ENCODE assay signal across 1 cellular context in the genomic region with DNA sequence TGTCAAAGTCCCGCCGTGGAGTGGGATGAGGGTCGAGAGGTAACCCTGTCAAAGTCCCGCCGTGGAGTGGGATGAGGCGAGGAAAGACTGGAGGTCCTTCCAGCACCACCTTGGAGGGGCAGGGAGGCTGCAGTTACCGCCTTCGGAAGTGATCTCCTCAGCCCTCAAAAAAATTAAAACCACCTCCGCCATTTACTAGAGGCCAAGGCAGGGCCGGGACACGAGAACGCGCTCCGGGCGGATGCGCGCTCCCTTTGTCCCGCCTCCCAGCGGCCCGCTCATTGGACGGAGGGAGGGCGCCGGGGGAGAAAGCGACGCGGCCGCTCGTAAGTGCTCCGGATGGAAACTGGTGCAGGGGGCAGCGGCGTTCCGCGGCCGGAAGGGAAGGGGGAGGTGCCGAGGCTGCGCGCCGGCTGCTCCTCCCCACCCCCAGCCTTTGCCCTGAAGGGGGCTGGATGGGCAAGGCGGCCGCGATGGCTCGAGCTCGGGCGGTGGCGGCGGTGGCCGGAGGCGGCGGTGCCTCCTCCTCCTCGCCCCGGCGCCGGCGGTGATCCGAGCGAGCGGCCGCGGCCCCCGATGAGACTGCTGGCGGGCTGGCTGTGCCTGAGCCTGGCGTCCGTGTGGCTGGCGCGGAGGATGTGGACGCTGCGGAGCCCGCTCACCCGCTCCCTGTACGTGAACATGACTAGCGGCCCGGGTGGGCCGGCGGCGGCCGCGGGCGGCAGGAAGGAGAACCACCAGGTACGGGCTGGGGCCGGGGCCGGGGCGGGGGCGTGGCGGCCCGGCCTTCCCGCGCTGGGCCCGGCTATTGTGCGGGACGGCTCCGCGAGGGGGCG.
TF ChIP-seq lines count a peak whose summit lies in the region.

A gene (plus strand): TSS at position 420 of the 836 bp plus-strand sequence. CDS start 157 bp downstream, at position 577.

TF ChIP-seq in K562, 482 proteins besides CTCF, POLR2A, EP300 and RAD21 (continued from another document and continues in another):
- TF ChIP-seq ESRRA (IDR thresholded peaks at IDR 0.05; ENCODE audit: borderline replicate concordance, low read depth) (peak; percentile 76), ARID2 (IDR thresholded peaks at IDR 0.05) (no peak), CREM (IDR thresholded peaks at IDR 0.05; ENCODE audit: low read depth) (peak; percentile 94), PML (IDR thresholded peaks at IDR 0.05; ENCODE audit: low read length) (peak; percentile 91), HIVEP1 (CRISPR knock-in tag; IDR thresholded peaks at IDR 0.05) (no peak; the same call in 1 of the 2 replicates), HDAC2 (IDR thresholded peaks at IDR 0.05) (peak; percentile 42; the same call in 1 of the 2 replicates), CEBPG (CRISPR knock-in tag; IDR thresholded peaks at IDR 0.05) (no peak), CEBPG (tag; conservative IDR thresholded peaks at IDR 0.05 in 1 of 2, IDR thresholded peaks at IDR 0.05 in 1 of 2) (no peak), NR2C2 (CRISPR knock-in tag; IDR thresholded peaks at IDR 0.05) (peak; percentile 80), NR2C2 (tag; IDR thresholded peaks at IDR 0.05) (peak; percentile 97), PTRF (tag; IDR thresholded peaks at IDR 0.05) (no peak), NR3C1 (CRISPR knock-in tag; IDR thresholded peaks at IDR 0.05) (no peak), NCOR1 (IDR thresholded peaks at IDR 0.05) (no peak; the same call in 1 of the 2 replicates), KLF6 (CRISPR knock-in tag; IDR thresholded peaks at IDR 0.05; ENCODE audit: borderline replicate concordance) (no peak), DPF2 (IDR thresholded peaks at IDR 0.05) (no peak), ZNF324 (CRISPR knock-in tag; IDR thresholded peaks at IDR 0.05) (no peak), CTBP1 (IDR thresholded peaks at IDR 0.05; ENCODE audit: borderline replicate concordance) (peak; percentile 98), ZNF224 (CRISPR knock-in tag; IDR thresholded peaks at IDR 0.05) (no peak), FOSL1 (tag; conservative IDR thresholded peaks at IDR 0.05) (no peak; the same call in 1 of the 2 replicates), GTF2A2 (tag; IDR thresholded peaks at IDR 0.05) (peak; percentile 55; the same call in 1 of the 2 replicates), ZNF41 (CRISPR knock-in tag; conservative IDR thresholded peaks at IDR 0.05) (no peak), KDM1A (IDR thresholded peaks at IDR 0.05) (no peak), ARID1B (IDR thresholded peaks at IDR 0.05) (no peak), GABPB1 (CRISPR knock-in tag; IDR thresholded peaks at IDR 0.05) (peak; percentile 99), ZNF696 (CRISPR knock-in tag; conservative IDR thresholded peaks at IDR 0.05) (no peak), SRF (CRISPR knock-in tag; IDR thresholded peaks at IDR 0.05) (peak in 1 of 2 experiments; percentile 66; a peak in 2 of 4 replicates), MED1 (CRISPR knock-in tag; IDR thresholded peaks at IDR 0.05; ENCODE audit: borderline replicate concordance) (peak; percentile 93; the same call in 1 of the 2 replicates), POLR2H (tag; IDR thresholded peaks at IDR 0.05; ENCODE audit: low read depth) (peak; percentile 80), SMARCA4 (IDR thresholded peaks at IDR 0.05) (no peak)
- TF ChIP-seq, protein P1, sequence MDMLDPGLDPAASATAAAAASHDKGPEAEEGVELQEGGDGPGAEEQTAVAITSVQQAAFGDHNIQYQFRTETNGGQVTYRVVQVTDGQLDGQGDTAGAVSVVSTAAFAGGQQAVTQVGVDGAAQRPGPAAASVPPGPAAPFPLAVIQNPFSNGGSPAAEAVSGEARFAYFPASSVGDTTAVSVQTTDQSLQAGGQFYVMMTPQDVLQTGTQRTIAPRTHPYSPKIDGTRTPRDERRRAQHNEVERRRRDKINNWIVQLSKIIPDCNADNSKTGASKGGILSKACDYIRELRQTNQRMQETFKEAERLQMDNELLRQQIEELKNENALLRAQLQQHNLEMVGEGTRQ (CRISPR knock-in tag; IDR thresholded peaks at IDR 0.05), result no peak
- TF ChIP-seq, protein P2, sequence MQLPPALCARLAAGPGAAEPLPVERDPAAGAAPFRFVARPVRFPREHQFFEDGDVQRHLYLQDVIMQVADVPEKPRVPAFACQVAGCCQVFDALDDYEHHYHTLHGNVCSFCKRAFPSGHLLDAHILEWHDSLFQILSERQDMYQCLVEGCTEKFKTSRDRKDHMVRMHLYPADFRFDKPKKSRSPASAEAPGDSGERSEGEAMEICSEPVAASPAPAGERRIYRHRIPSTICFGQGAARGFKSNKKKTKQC (CRISPR knock-in tag; IDR thresholded peaks at IDR 0.05), result peak; percentile 47; the same call in 1 of the 2 replicates
- TF ChIP-seq, protein P3, sequence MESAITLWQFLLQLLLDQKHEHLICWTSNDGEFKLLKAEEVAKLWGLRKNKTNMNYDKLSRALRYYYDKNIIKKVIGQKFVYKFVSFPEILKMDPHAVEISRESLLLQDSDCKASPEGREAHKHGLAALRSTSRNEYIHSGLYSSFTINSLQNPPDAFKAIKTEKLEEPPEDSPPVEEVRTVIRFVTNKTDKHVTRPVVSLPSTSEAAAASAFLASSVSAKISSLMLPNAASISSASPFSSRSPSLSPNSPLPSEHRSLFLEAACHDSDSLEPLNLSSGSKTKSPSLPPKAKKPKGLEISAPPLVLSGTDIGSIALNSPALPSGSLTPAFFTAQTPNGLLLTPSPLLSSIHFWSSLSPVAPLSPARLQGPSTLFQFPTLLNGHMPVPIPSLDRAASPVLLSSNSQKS (CRISPR knock-in tag; IDR thresholded peaks at IDR 0.05), result no peak
- TF ChIP-seq, protein P4, sequence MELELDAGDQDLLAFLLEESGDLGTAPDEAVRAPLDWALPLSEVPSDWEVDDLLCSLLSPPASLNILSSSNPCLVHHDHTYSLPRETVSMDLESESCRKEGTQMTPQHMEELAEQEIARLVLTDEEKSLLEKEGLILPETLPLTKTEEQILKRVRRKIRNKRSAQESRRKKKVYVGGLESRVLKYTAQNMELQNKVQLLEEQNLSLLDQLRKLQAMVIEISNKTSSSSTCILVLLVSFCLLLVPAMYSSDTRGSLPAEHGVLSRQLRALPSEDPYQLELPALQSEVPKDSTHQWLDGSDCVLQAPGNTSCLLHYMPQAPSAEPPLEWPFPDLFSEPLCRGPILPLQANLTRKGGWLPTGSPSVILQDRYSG (tag; conservative IDR thresholded peaks at IDR 0.05; ENCODE audit: low read depth), result 0 out of 2 replicates have a peak, but pooled peaks have one; percentile 43
- TF ChIP-seq, protein P5, sequence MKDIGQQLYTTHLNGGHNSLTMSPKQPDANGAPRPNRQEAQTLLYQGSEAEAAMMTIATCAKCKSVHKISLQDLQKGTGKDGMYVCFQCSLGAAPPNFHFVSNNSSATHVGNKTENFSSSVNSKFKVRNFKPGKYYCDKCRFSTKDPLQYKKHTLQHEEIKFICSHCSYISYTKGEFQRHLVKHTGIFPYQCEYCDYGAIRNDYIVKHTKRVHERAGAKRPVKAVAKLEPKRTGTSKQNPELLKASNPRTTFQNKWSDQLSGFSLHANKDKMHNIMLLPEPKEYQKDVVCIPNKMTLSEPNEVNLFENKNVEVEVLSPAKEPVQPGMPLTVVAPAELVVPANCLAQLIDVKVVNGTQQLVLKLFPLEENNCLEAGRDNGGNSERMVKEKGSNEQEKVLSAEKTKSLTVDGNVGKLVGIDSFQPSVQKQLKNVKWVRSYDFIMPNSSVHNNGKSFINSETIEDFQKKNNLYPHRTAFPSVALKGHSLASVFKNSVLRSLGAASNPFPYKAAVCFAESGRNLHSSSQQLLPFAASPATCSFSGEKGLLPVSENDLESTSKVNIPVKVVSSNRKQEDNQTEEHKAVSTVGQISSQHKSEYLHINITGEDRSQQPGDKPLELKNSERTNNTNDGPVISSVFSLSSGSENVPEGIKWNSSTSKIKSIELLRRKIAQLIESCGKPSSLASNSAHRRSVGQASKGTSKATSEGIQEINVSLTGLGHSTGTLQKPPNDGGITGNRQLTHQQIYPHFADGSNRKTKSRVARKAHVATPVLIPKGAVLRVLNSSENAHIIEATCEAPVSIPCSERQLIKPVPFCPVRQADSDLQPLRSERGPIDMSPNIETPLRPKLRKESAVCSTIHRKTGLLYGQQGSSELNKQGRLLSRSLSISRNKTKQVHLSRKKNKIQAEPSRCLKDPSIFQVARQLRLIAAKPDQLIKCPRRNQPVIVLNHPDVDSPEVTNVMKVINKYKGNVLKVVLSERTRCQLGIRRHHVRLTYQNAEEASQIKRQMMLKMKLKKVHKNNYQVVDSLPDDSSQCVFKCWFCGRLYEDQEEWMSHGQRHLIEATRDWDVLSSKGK (CRISPR knock-in tag; IDR thresholded peaks at IDR 0.05), result no peak
- TF ChIP-seq, protein P6, sequence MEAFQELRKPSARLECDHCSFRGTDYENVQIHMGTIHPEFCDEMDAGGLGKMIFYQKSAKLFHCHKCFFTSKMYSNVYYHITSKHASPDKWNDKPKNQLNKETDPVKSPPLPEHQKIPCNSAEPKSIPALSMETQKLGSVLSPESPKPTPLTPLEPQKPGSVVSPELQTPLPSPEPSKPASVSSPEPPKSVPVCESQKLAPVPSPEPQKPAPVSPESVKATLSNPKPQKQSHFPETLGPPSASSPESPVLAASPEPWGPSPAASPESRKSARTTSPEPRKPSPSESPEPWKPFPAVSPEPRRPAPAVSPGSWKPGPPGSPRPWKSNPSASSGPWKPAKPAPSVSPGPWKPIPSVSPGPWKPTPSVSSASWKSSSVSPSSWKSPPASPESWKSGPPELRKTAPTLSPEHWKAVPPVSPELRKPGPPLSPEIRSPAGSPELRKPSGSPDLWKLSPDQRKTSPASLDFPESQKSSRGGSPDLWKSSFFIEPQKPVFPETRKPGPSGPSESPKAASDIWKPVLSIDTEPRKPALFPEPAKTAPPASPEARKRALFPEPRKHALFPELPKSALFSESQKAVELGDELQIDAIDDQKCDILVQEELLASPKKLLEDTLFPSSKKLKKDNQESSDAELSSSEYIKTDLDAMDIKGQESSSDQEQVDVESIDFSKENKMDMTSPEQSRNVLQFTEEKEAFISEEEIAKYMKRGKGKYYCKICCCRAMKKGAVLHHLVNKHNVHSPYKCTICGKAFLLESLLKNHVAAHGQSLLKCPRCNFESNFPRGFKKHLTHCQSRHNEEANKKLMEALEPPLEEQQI (IDR thresholded peaks at IDR 0.05), result no peak
- TF ChIP-seq, protein P7, sequence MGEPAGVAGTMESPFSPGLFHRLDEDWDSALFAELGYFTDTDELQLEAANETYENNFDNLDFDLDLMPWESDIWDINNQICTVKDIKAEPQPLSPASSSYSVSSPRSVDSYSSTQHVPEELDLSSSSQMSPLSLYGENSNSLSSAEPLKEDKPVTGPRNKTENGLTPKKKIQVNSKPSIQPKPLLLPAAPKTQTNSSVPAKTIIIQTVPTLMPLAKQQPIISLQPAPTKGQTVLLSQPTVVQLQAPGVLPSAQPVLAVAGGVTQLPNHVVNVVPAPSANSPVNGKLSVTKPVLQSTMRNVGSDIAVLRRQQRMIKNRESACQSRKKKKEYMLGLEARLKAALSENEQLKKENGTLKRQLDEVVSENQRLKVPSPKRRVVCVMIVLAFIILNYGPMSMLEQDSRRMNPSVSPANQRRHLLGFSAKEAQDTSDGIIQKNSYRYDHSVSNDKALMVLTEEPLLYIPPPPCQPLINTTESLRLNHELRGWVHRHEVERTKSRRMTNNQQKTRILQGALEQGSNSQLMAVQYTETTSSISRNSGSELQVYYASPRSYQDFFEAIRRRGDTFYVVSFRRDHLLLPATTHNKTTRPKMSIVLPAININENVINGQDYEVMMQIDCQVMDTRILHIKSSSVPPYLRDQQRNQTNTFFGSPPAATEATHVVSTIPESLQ (CRISPR knock-in tag; IDR thresholded peaks at IDR 0.05), result peak; percentile 72; the same call in 1 of the 2 replicates
- TF ChIP-seq, protein P8, sequence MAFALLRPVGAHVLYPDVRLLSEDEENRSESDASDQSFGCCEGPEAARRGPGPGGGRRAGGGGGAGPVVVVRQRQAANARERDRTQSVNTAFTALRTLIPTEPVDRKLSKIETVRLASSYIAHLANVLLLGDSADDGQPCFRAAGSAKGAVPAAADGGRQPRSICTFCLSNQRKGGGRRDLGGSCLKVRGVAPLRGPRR (CRISPR knock-in tag; IDR thresholded peaks at IDR 0.05), result no peak
- TF ChIP-seq, protein P9, sequence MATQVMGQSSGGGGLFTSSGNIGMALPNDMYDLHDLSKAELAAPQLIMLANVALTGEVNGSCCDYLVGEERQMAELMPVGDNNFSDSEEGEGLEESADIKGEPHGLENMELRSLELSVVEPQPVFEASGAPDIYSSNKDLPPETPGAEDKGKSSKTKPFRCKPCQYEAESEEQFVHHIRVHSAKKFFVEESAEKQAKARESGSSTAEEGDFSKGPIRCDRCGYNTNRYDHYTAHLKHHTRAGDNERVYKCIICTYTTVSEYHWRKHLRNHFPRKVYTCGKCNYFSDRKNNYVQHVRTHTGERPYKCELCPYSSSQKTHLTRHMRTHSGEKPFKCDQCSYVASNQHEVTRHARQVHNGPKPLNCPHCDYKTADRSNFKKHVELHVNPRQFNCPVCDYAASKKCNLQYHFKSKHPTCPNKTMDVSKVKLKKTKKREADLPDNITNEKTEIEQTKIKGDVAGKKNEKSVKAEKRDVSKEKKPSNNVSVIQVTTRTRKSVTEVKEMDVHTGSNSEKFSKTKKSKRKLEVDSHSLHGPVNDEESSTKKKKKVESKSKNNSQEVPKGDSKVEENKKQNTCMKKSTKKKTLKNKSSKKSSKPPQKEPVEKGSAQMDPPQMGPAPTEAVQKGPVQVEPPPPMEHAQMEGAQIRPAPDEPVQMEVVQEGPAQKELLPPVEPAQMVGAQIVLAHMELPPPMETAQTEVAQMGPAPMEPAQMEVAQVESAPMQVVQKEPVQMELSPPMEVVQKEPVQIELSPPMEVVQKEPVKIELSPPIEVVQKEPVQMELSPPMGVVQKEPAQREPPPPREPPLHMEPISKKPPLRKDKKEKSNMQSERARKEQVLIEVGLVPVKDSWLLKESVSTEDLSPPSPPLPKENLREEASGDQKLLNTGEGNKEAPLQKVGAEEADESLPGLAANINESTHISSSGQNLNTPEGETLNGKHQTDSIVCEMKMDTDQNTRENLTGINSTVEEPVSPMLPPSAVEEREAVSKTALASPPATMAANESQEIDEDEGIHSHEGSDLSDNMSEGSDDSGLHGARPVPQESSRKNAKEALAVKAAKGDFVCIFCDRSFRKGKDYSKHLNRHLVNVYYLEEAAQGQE (CRISPR knock-in tag; IDR thresholded peaks at IDR 0.05; ENCODE audit: low read depth), result 0 out of 2 replicates have a peak, but pooled peaks have one; percentile 41
